Comparison of ENCODE assay signal across 13 cellular contexts in genomic region chrX:22147214-22147613, GRCh38.
DNase-seq lines count a peak whose midpoint lies in the region; ATAC-seq and TF ChIP-seq lines count a peak whose summit lies in the region.
"Had no signal": no experiment of that assay in that cellular context is flagged by ENCODE, and none has a peak within 500 bp of the region (broad histone marks: within the 10 kb centered on the region; RNA-seq: fewer than 3 reads in every experiment).

No MANE protein-coding gene starts in this region.

- H3K4me1 ChIP-seq in right atrium auricular region (no peaks in the 10 kb centered on the region), testis (no peaks in the 10 kb centered on the region)
- H3K4me1 ChIP-seq: HAP-1 had no signal

- ATAC-seq in Right ventricle myocardium inferior: peak; percentile 83
- peak; percentile 56 to 61 for ATAC-seq in left cardiac atrium
- ATAC-seq: CD8-positive, alpha-beta T cell had no signal

- peaks cover 0 to 4% of the 10 kb centered on the region in 2 donors for H3K9me3 ChIP-seq in right atrium auricular region
- H3K9me3 ChIP-seq in testis: no peaks in the 10 kb centered on the region
- H3K9me3 ChIP-seq: HAP-1 had no signal

- WGBS in testis, 2 donors: 65% methylated on average over 1 of the region's 1 CpG; no CpG with 5 or more reads in 1 of the 2 donors

- no peak for TF ChIP-seq POLR2A in testis (IDR thresholded peaks at IDR 0.05)

- H3K4me3 ChIP-seq in right atrium auricular region: no peak overlapping the region
- no peak overlapping the region for H3K4me3 ChIP-seq in testis
- H3K4me3 ChIP-seq: HAP-1 had no signal

- intact Hi-C loops in Right ventricle myocardium inferior (cut with DNase I): no loop called here
- intact Hi-C loops in left cardiac atrium (cut with DNase I): no loop called here
- intact Hi-C loops in testis (cut with DNase I; ENCODE audit: low total_unique reads): no loop called here

- DNase-seq in Right ventricle myocardium inferior (ENCODE audit: missing footprints) (no peak), right atrium auricular region (ENCODE audit: low spot score) (no peak), left cardiac atrium (no peak), kidney tubule cell (ENCODE audit: low spot score) (peak; percentile 10), testis (peak; percentile 16), NCI-H2029 (lab: John Stamatoyannopoulos, UW) (no peak)
- no peak for DNase-seq in central memory CD4-positive, alpha-beta T cell
- DNase-seq in activated CD4-positive, alpha-beta T cell treated with anti-CD3 and anti-CD28 coated beads, Interleukin-2, amount 50 U/mL, for 4 hours: no peak
- DNase-seq: CD8-positive, alpha-beta T cell; DMS53; GF-D8 had no signal

- H3K27me3 ChIP-seq in right atrium auricular region (no peaks in the 10 kb centered on the region), testis (no peaks in the 10 kb centered on the region)

- H3K27ac ChIP-seq in right atrium auricular region: peak overlapping the region in 1 of 2 donors; percentile 19
- no peak overlapping the region for H3K27ac ChIP-seq in testis
- H3K27ac ChIP-seq: 22Rv1 had no signal

- no peak for TF ChIP-seq CTCF in right atrium auricular region (IDR thresholded peaks at IDR 0.05)
- TF ChIP-seq CTCF in testis (IDR thresholded peaks at IDR 0.05): no peak

- H3K36me3 ChIP-seq in right atrium auricular region (no peaks in the 10 kb centered on the region), testis (ENCODE audit: low read depth, missing control alignments) (no peaks in the 10 kb centered on the region)
- H3K36me3 ChIP-seq: HAP-1 had no signal

Comparison
In these comparisons a context has a peak if more than half of its experiments do, and no peak if none do; other contexts are left out.
1. DNase-seq: peak in kidney tubule cell (single experiment) and testis (single experiment); none in Right ventricle myocardium inferior (single experiment), right atrium auricular region (single experiment), left cardiac atrium (single experiment), central memory CD4-positive, alpha-beta T cell (single experiment), activated CD4-positive, alpha-beta T cell treated with anti-CD3 and anti-CD28 coated beads, Interleukin-2, amount 50 U/mL, for 4 hours (0 of 2) and NCI-H2029 (single experiment).